23 cellular contexts compared by ENCODE assay signal in the genomic region with DNA sequence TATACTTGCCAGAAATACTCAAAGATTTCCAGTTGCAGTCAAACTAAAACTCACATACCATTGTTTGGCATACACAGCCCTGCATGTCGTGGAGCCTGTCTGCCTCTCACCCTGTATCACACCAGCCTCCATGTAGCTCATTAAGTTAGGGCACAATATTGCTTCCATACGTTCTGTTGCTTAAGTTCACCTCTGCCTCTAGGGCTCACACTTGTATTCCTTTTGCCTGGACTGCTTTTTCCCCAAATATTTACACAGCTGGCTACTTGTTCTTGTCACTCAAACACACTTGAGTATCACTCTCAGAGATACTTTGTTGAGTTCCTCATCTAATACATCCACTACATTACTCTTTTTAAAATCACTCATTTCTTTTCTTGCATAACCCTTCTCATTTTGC.
A peak's percentile ranks its signal among the peaks of the same experiment; 100 is the strongest.
DNase-seq lines count a peak whose midpoint lies in the region; ATAC-seq and TF ChIP-seq lines count a peak whose summit lies in the region.
"Had no signal": no experiment of that assay in that cellular context is flagged by ENCODE, and none has a peak within 500 bp of the region (broad histone marks: within the 10 kb centered on the region; RNA-seq: fewer than 3 reads in every experiment).

No MANE protein-coding gene starts in this region.

- ATAC-seq in HG02938 (IDR thresholded peaks at IDR 0.05; ENCODE audit: unreplicated experiment) (no peak), HG03521 (IDR thresholded peaks at IDR 0.05; ENCODE audit: unreplicated experiment) (no peak)

- no peak overlapping the region for H3K27ac ChIP-seq in C4-2B
- H3K27ac ChIP-seq: adrenal gland, esophagus muscularis mucosa, GM23248, suprapubic skin had no signal

- DNase-seq in HT-29 (ENCODE audit: low spot score) = peak; percentile 36
- peak; percentile 27 for DNase-seq in NCI-H2107 (lab: John Stamatoyannopoulos, UW)
- peak; percentile 85 to 88 for DNase-seq in SHP77 (lab: John Stamatoyannopoulos, UW)
- DNase-seq in midbrain (lab: John Stamatoyannopoulos, UW) = no peak
- no peak for DNase-seq in CD1c-positive myeloid dendritic cell (ENCODE audit: extremely low spot score)
- DNase-seq: adrenal gland; central memory CD4-positive, alpha-beta T cell; effector CD4-positive, alpha-beta T cell; glutamatergic neuron; GM23248; immature natural killer cell; IMR-90; MV-4-11; naive B cell; Right ventricle myocardium superior; stimulated activated CD4-positive, alpha-beta T cell treated with anti-CD3 and anti-CD28 coated beads, Interleukin-4, amount 100 ng/mL, for 24 hours; stimulated activated CD8-positive, alpha-beta memory T cell treated with anti-CD3 and anti-CD28 coated beads, Interleukin-4, amount 100 ng/mL, for 48 hours; T-helper 2 cell had no signal

- peak; percentile 33 for TF ChIP-seq CTCF in C4-2B (conservative IDR thresholded peaks at IDR 0.05)

Comparison
In these comparisons a context has a peak if more than half of its experiments do, and no peak if none do; other contexts are left out.
1. DNase-seq: peak in HT-29 (single experiment), NCI-H2107 (single experiment) and SHP77 (2 of 2); none in midbrain (single experiment) and CD1c-positive myeloid dendritic cell (single experiment).